8 cellular contexts compared by ENCODE assay signal in the genomic region with DNA sequence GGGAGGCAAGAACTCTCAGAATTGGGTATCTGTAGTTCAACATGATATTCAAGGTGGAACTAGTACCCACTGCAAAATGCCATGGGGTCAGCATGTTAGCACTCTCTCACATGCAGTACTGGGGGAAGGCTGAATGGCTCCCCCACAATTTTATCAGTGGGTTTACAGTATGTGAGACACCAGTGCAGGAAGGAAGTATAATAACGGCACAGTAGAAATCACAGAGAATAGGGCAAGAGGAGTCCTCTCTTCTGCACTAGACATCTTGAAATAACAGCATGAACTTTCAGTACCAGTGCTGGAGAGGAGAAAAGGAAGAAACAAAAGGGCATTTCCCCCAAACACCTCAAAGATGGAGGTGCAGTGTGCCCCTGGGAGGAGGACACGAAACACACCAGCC. TPM values are rescaled to one million over a fixed set of nuclear protein-coding genes. Genes with fewer than 3 reads are reported as not detected.
A peak's percentile ranks its signal among the peaks of the same experiment; 100 is the strongest.
DNase-seq lines count a peak whose midpoint lies in the region; ATAC-seq and TF ChIP-seq lines count a peak whose summit lies in the region.

No MANE protein-coding gene starts in this region.

- TF ChIP-seq CTCF in 22Rv1 (IDR thresholded peaks at IDR 0.05) (no peak), HL-60 (IDR thresholded peaks at IDR 0.05; ENCODE audit: insufficient read depth, low read length) (no peak), adrenal gland (IDR thresholded peaks at IDR 0.05) (no peak), right lobe of liver (IDR thresholded peaks at IDR 0.05) (no peak)

- no peak for ATAC-seq in right lobe of liver
- ATAC-seq in HG03571 (IDR thresholded peaks at IDR 0.05; ENCODE audit: unreplicated experiment): no peak

- TF ChIP-seq POLR2A in adrenal gland (IDR thresholded peaks at IDR 0.05): no peak
- no peak for TF ChIP-seq POLR2A in right lobe of liver (IDR thresholded peaks at IDR 0.05)

- H3K4me1 ChIP-seq in adrenal gland (replicated peaks in 1 of 2) (peaks cover 13 to 32% of the 10 kb centered on the region in 2 donors), right lobe of liver (peaks cover 0 to 22% (median 0%) of the 10 kb centered on the region in 4 donors)

- 36 to 73% (median 47%) methylated on average over 2 of the region's 2 CpGs for WGBS in adrenal gland, 4 donors
- WGBS in right lobe of liver (ENCODE audit: insufficient coverage, low coverage, low lambda C conversion rate, missing lambda C conversion rate): 23% methylated on average over 1 of the region's 2 CpGs

- H3K27ac ChIP-seq in 22Rv1 (peak overlapping the region; percentile 91), HL-60 (replicated peaks) (no peak overlapping the region), adrenal gland (peak overlapping the region in 3 of 5 donors; percentile 85 to 98 (median 92)), right lobe of liver (peak overlapping the region in 2 of 3 donors; percentile 88 to 89)

- DNase-seq in HL-60 (ENCODE audit: low read depth in 1 of 2, low spot score in 1 of 2): no peak
- DNase-seq in adrenal gland: no peak
- no peak for DNase-seq in right lobe of liver
- DNase-seq in stimulated activated CD4-positive, alpha-beta T cell treated with anti-CD3 and anti-CD28 coated beads, Interleukin-2, amount 100 ng/mL, for 24 hours: no peak
- DNase-seq in stimulated activated CD4-positive, alpha-beta T cell treated with anti-CD3 and anti-CD28 coated beads, Interleukin-1b, Interleukin-23, amount 100 ng/mL, for 48 hours: no peak
- DNase-seq in NCI-H510A (lab: John Stamatoyannopoulos, UW): no peak

- peak overlapping the region; percentile 91 for H3K4me3 ChIP-seq in HL-60 (replicated peaks; ENCODE audit: insufficient read depth, low read length)
- H3K4me3 ChIP-seq in adrenal gland: peak overlapping the region in 1 of 4 donors; percentile 100
- H3K4me3 ChIP-seq in right lobe of liver: no peak overlapping the region

- H3K9me3 ChIP-seq in adrenal gland (replicated peaks in 1 of 3) (no peaks in the 10 kb centered on the region), right lobe of liver (no peaks in the 10 kb centered on the region)

- intact Hi-C loops in adrenal gland (cut with DNase I): no loop called here
- intact Hi-C loops in right lobe of liver (cut with DNase I): no loop called here

- H3K27me3 ChIP-seq in HL-60 (ENCODE audit: insufficient read depth, poor library complexity, severe bottlenecking): no peaks in the 10 kb centered on the region
- H3K27me3 ChIP-seq in adrenal gland: no peaks in the 10 kb centered on the region
- H3K27me3 ChIP-seq in right lobe of liver: no peaks in the 10 kb centered on the region

- peaks cover 0 to 54% of the 10 kb centered on the region in 2 donors for H3K36me3 ChIP-seq in adrenal gland (replicated peaks in 1 of 2)
- peaks cover 7 to 55% (median 30%) of the 10 kb centered on the region in 4 donors for H3K36me3 ChIP-seq in right lobe of liver

RNA-seq across cellular contexts. Expression of gene SLC35B2, which starts 1.5 kb away (rescaled TPM):
- total RNA-seq in adrenal gland (10 to 100 TPM; 48.5 to 79.8 (median 63.5) TPM), right lobe of liver (10 to 100 TPM; 15.1 to 29.0 (median 20.9) TPM)
- polyA plus RNA-seq in adrenal gland: 10 to 100 TPM; 12.7 to 37.5 (median 19.3) TPM

RNA-seq across cellular contexts. Expression of gene HSP90AB1, which starts 8.9 kb away (rescaled TPM):
- 1,000 to 10,000 TPM in 3 of 8 donors, 100 to 1,000 TPM in 5; 692 to 1,293 (median 857) TPM for total RNA-seq in adrenal gland
- 1,000 to 10,000 TPM in 1 of 3 donors, 100 to 1,000 TPM in 2; 275 to 2,249 (median 420) TPM for polyA plus RNA-seq in adrenal gland
- total RNA-seq in right lobe of liver: 100 to 1,000 TPM; 183 to 566 (median 345) TPM

RNA-seq across cellular contexts. Expression of gene NFKBIE, which starts 9.5 kb away (rescaled TPM):
- total RNA-seq in adrenal gland (10 to 100 TPM in 5 of 8 donors, 1 to 10 TPM in 3; 4.8 to 31.2 (median 10.5) TPM), right lobe of liver (10 to 100 TPM in 3 of 6 experiments, 1 to 10 TPM in 3; 2.5 to 30.2 (median 10.8) TPM)
- polyA plus RNA-seq in adrenal gland: 10 to 100 TPM in 2 of 3 donors, 1 to 10 TPM in 1; 5.8 to 17.0 (median 10.5) TPM

RNA-seq across cellular contexts. Expression of gene TMEM151B, which starts 14.4 kb away (rescaled TPM):
- total RNA-seq in adrenal gland: 1 to 10 TPM in 2 of 8 donors, under 1 TPM in 4, not detected in 2; 0.07 to 3.3 (median 0.41) TPM
- 1 to 10 TPM in 2 of 3 donors, under 1 TPM in 1; 0.88 to 3.9 (median 1.2) TPM for polyA plus RNA-seq in adrenal gland
- total RNA-seq in right lobe of liver: not detected

RNA-seq across cellular contexts. Expression of gene SLC29A1, which starts 32.5 kb away (rescaled TPM):
- 100 to 1,000 TPM; 104 to 356 (median 186) TPM for total RNA-seq in adrenal gland
- polyA plus RNA-seq in adrenal gland: 100 to 1,000 TPM in 2 of 3 donors, 10 to 100 TPM in 1; 51.9 to 113 (median 108) TPM
- total RNA-seq in right lobe of liver: 10 to 100 TPM; 27.4 to 51.3 (median 31.4) TPM
